1 cellular context compared by ENCODE assay signal in the genomic region with DNA sequence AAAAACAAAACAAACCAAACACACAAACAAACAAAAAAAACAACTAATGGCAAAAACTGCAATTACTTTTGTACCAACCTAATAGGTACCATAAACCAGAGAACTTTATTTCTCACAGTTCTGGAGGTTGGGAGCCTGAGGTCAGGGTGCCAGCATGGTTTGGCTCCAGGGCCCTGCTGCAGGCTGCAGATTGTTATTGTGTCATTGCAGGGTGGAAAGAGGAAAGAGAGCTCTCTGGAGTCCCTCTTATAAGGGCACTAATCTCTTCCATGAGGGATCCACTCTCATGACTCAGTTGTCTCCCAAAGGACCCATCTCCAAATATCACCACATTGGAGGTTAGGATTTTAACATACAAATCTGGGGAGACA.
TF ChIP-seq lines count a peak whose summit lies in the region.

No MANE protein-coding gene starts in this region.

TF ChIP-seq in liver, 16 proteins besides CTCF, POLR2A, EP300 and RAD21 (continued from another document):
- TF ChIP-seq, protein P1, sequence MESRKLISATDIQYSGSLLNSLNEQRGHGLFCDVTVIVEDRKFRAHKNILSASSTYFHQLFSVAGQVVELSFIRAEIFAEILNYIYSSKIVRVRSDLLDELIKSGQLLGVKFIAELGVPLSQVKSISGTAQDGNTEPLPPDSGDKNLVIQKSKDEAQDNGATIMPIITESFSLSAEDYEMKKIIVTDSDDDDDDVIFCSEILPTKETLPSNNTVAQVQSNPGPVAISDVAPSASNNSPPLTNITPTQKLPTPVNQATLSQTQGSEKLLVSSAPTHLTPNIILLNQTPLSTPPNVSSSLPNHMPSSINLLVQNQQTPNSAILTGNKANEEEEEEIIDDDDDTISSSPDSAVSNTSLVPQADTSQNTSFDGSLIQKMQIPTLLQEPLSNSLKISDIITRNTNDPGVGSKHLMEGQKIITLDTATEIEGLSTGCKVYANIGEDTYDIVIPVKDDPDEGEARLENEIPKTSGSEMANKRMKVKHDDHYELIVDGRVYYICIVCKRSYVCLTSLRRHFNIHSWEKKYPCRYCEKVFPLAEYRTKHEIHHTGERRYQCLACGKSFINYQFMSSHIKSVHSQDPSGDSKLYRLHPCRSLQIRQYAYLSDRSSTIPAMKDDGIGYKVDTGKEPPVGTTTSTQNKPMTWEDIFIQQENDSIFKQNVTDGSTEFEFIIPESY (IDR thresholded peaks at IDR 0.05) = no peak
- TF ChIP-seq TAF1 (conservative IDR thresholded peaks at IDR 0.05) = no peak
- TF ChIP-seq HNF4G (IDR thresholded peaks at IDR 0.05) = no peak
- TF ChIP-seq RXRA (IDR thresholded peaks at IDR 0.05) = no peak
